ENCODE assay signal across 8 cellular contexts in the genomic region with DNA sequence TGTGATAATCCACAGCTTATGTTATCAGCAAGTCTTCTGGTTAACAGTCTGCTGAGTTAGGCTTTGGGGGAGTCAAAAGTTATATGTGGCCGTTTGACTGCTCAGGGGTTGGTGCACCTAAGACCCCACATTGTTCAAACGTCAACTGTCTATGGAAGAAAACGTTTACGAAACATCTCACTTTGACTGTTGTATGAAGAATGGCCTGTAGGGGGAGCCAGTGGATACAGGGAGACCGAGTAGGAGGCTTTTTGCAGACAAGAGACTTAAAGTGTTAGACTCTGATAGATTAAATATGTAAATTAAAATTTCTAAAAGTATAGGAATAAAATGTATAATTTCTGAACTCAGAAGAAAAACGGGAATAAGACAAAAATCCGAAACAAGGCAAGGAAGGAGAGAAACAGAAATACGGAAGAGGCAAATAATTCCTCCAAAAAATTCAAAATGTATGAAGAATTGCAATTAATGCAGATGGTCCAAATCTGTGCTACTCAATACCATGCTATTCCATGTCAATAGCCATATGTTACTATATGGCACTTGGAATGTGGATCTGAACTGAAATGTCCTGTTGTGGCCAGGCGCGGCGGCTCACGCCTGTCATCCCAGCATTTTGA. TPM values are rescaled to one million over a fixed set of nuclear protein-coding genes. Genes with fewer than 3 reads are reported as not detected.
DNase-seq lines count a peak whose midpoint lies in the region; ATAC-seq and TF ChIP-seq lines count a peak whose summit lies in the region.

No MANE protein-coding gene starts in this region.

- no peaks in the 10 kb centered on the region; the same call in 1 of the 2 replicates for H4K20me1 ChIP-seq in HCT116 (ENCODE audit: insufficient read depth)

- intact Hi-C loops in HCT116 (cut with micrococcal nuclease) = loop anchor here (1.0 to 2.0 kb wide), 2 partner anchors 231 to 505 kb away; no protein-coding TSS in a partner anchor
- intact Hi-C loops in dorsolateral prefrontal cortex (cut with DNase I) = loop anchor here (2.0 to 10.0 kb wide), 2 partner anchors 231 to 233 kb away; no protein-coding TSS in a partner anchor

- no peaks in the 10 kb centered on the region for H3K27me3 ChIP-seq in HCT116 (ENCODE audit: insufficient read depth, low read length)
- H3K27me3 ChIP-seq in dorsolateral prefrontal cortex = peaks cover 0 to 4% (median 0%) of the 10 kb centered on the region in 45 donors

- DNase-seq in Ammon's horn (ENCODE audit: low spot score) = peak; percentile 85
- DNase-seq in HCT116 (ENCODE audit: low read depth, low spot score) = peak; percentile 77
- peak; percentile 58 for DNase-seq in NCI-H69 (lab: John Stamatoyannopoulos, UW)
- DNase-seq in activated CD4-positive, alpha-beta T cell treated with anti-CD3 and anti-CD28 coated beads, Interleukin-2, amount 50 U/mL, for 1 hour = peak; percentile 73
- peak in 4 of 10 donors; percentile 41 to 61 (median 56) for DNase-seq in dorsolateral prefrontal cortex
- DNase-seq in medulla oblongata (ENCODE audit: extremely low spot score) = peak; percentile 92
- peak; percentile 28 to 74 for DNase-seq in stimulated activated CD8-positive, alpha-beta memory T cell treated with anti-CD3 and anti-CD28 coated beads, Interleukin-15, amount 100 ng/mL, for 4 hours (ENCODE audit: low read depth in 2 of 2)

- H3K9me2 ChIP-seq in HCT116 (ENCODE audit: insufficient read depth) = no peaks in the 10 kb centered on the region

- H3K9me3 ChIP-seq in HCT116 (ENCODE audit: control insufficient read depth in 1 of 2, insufficient read depth in 1 of 2, low read depth in 1 of 2, low read length in 2 of 2) = no peaks in the 10 kb centered on the region

- ATAC-seq in HCT116 (peak; percentile 71), GM18519 (IDR thresholded peaks at IDR 0.05; ENCODE audit: low FRiP score, unreplicated experiment) (no peak)

- CTCF ChIA-PET in HCT116 (lab: Charles Lee) = interaction anchor here (0.6 to 2.1 kb wide), 5 partner anchors 21 to 232 kb away, joined by 3 to 10 read pairs (median 4); a partner anchor contains a TSS

- H3K4me3 ChIP-seq in HCT116 (replicated peaks in 1 of 2; ENCODE audit: low read depth in 1 of 2, low read length in 2 of 2) = no peak overlapping the region
- no peak overlapping the region for H3K4me3 ChIP-seq in dorsolateral prefrontal cortex

- TF ChIP-seq RAD21 in HCT116 (IDR thresholded peaks at IDR 0.05; ENCODE audit: low read depth) = peak; percentile 80

- no peaks in the 10 kb centered on the region for H3K79me2 ChIP-seq in HCT116 (ENCODE audit: insufficient read depth, low read length)

- peak overlapping the region; percentile 93 for H2AFZ ChIP-seq in HCT116 (ENCODE audit: low read depth, low read length, poor library complexity, severe bottlenecking)

- H3K36me3 ChIP-seq in HCT116 (ENCODE audit: control insufficient read depth in 1 of 2, insufficient read depth in 2 of 2, low read length in 2 of 2) = no peaks in the 10 kb centered on the region

- no peak overlapping the region for H3K27ac ChIP-seq in HCT116 (ENCODE audit: low read depth, low read length)
- H3K27ac ChIP-seq in dorsolateral prefrontal cortex = no peak overlapping the region

- BruUV-seq in HCT116 (replicated peaks; lab: Mats Ljungman, UMichigan) = no TSS peak

- peaks cover 3 to 14% of the 10 kb centered on the region in 2 experiments; a peak in 3 of 4 replicates for H3K4me1 ChIP-seq in HCT116 (ENCODE audit: control insufficient read depth in 1 of 2, insufficient read depth in 2 of 2, low read length in 2 of 2)

- peak overlapping the region; percentile 64 for H3K4me2 ChIP-seq in HCT116 (ENCODE audit: low read length)

- TF ChIP-seq POLR2A in HCT116 (IDR thresholded peaks at IDR 0.05; ENCODE audit: borderline replicate concordance, extremely low read depth, insufficient read depth, insufficient read length) = no peak

- TF ChIP-seq CTCF in HCT116 (IDR thresholded peaks at IDR 0.05 in 2 of 3, conservative IDR thresholded peaks at IDR 0.05 in 1 of 3; ENCODE audit: borderline replicate concordance in 1 of 3, insufficient read depth in 1 of 3, low read depth in 2 of 3, low read length in 2 of 3) = peak; percentile 70 to 83 (median 76)
- TF ChIP-seq CTCF in dorsolateral prefrontal cortex (IDR thresholded peaks at IDR 0.05 in 54 of 56, conservative IDR thresholded peaks at IDR 0.05 in 2 of 56; ENCODE audit: low read depth in 1 of 56, partially characterized antibody in 56 of 56) = peak in 55 of 56 donors; percentile 55 to 93 (median 84)

- H3K9ac ChIP-seq in HCT116 (ENCODE audit: low read length) = no peak overlapping the region

- POLR2A ChIA-PET in HCT116 (lab: Charles Lee) = interaction anchor here (0.6 kb wide), 1 partner anchor 101 kb away, joined by 3 read pairs; a partner anchor contains a TSS

- RAD21 ChIA-PET in HCT116 (lab: Charles Lee; ENCODE audit: low non-redundant PET in 1 of 2, low total read pairs in 2 of 2, uncharacterized antibody in 2 of 2, unreplicated experiment in 2 of 2) = interaction anchor here in 1 of 2 experiments (0.6 kb wide), 1 partner anchor 70 kb away, joined by 4 read pairs; no protein-coding TSS in a partner anchor

TF ChIP-seq in HCT116, 20 proteins besides CTCF, POLR2A, EP300 and RAD21:
- TF ChIP-seq CBX3 (IDR thresholded peaks at IDR 0.05; ENCODE audit: low read depth) (0 out of 2 replicates have a peak, but pooled peaks have one; percentile 66), FOSL1 (IDR thresholded peaks at IDR 0.05; ENCODE audit: low read depth) (no peak)
- TF ChIP-seq, protein P1, sequence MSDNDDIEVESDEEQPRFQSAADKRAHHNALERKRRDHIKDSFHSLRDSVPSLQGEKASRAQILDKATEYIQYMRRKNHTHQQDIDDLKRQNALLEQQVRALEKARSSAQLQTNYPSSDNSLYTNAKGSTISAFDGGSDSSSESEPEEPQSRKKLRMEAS (IDR thresholded peaks at IDR 0.05) = peak; percentile 26; the same call in 1 of the 2 replicates

RNA-seq across cellular contexts. Expression of a gene that starts 37.8 kb away (rescaled TPM):
- total RNA-seq in HCT116 (2021; ENCODE audit: unreplicated experiment) (0.22 TPM), dorsolateral prefrontal cortex (1 to 10 TPM in 5 of 120 experiments, under 1 TPM in 61, not detected in 54; 0.08 to 2.7 (median 0.32) TPM)
- 0.03 TPM in 1 of 2 replicates, not detected in the other for polyA plus RNA-seq in HCT116 (2012)

RNA-seq across cellular contexts. Expression of a gene that starts 41.2 kb away (rescaled TPM):
- total RNA-seq in HCT116 (2021; ENCODE audit: unreplicated experiment) = 2.1 TPM
- polyA plus RNA-seq in HCT116 (2012) = 1.2 and 1.6 TPM in 2 replicates
- under 1 TPM in 2 of 120 experiments, not detected in 118; 0.72 to 0.78 TPM for total RNA-seq in dorsolateral prefrontal cortex
